ENCODE assay signal across 10 cellular contexts in genomic region chr9:38339087-38339486, GRCh38. TPM values are rescaled to one million over a fixed set of nuclear protein-coding genes. Genes with fewer than 3 reads are reported as not detected.
DNase-seq lines count a peak whose midpoint lies in the region; ATAC-seq, FAIRE-seq and TF ChIP-seq lines count a peak whose summit lies in the region.
"Had no signal": no experiment of that assay in that cellular context is flagged by ENCODE, and none has a peak within 500 bp of the region (broad histone marks: within the 10 kb centered on the region; RNA-seq: fewer than 3 reads in every experiment).

No MANE protein-coding gene starts in this region.

- no peaks in the 10 kb centered on the region for H3K9me1 ChIP-seq in K562 (ENCODE audit: control insufficient read depth, insufficient read depth, low read length)

- H3K4me2 ChIP-seq in K562 (ENCODE audit: insufficient read depth, low read length) = no peak overlapping the region

- no peak for FAIRE-seq in K562 (lab: Jason Lieb, UNC)

- H3K9ac ChIP-seq in K562 (ENCODE audit: insufficient read depth in 1 of 2, low read depth in 2 of 2, low read length in 2 of 2) = no peak overlapping the region

- intact Hi-C loops in K562 (cut with micrococcal nuclease) (no loop called here), mucosa of descending colon (cut with DNase I, micrococcal nuclease) (no loop called here)

- TF ChIP-seq POLR2A in K562 (conservative IDR thresholded peaks at IDR 0.05) = no peak

- TF ChIP-seq RAD21 in K562 (CRISPR knock-in tag; conservative IDR thresholded peaks at IDR 0.05 in 1 of 2, IDR thresholded peaks at IDR 0.05 in 1 of 2) = no peak

- TF ChIP-seq EP300 in K562 (IDR thresholded peaks at IDR 0.05; ENCODE audit: low read length) = no peak

- H3K4me3 ChIP-seq in K562 (no peak overlapping the region), mucosa of descending colon (no peak overlapping the region), WERI-Rb-1 (ENCODE audit: low read depth, low read length) (no peak overlapping the region)

- POLR2A ChIA-PET in K562 (lab: Yijun Ruan, JAX) = interaction anchor here (0.6 to 1.7 kb wide), 3 partner anchors 9 to 671 kb away, joined by 3 to 6 read pairs (median 4); no protein-coding TSS in a partner anchor

- TF ChIP-seq CTCF in K562 (IDR thresholded peaks at IDR 0.05 in 2 of 3, conservative IDR thresholded peaks at IDR 0.05 in 1 of 3; ENCODE audit: insufficient read depth in 2 of 3, low read depth in 1 of 3, low read length in 3 of 3) (no peak), mucosa of descending colon (IDR thresholded peaks at IDR 0.05) (no peak), WERI-Rb-1 (IDR thresholded peaks at IDR 0.05; ENCODE audit: low read depth, low read length) (no peak), omental fat pad (IDR thresholded peaks at IDR 0.05) (no peak)

- H3K36me3 ChIP-seq in K562 (ENCODE audit: control insufficient read depth, insufficient read depth, low read length) (no peaks in the 10 kb centered on the region), mucosa of descending colon (ENCODE audit: low read depth) (no peaks in the 10 kb centered on the region), WERI-Rb-1 (no peaks in the 10 kb centered on the region)

- no TSS peak for BruUV-seq in K562 (replicated peaks; lab: Mats Ljungman, UMichigan)

- H3K27ac ChIP-seq in K562 (ENCODE audit: extremely low read depth, low read depth, low read length) (no peak overlapping the region), WERI-Rb-1 (no peak overlapping the region)

- no peak for DNase-seq in K562 (ENCODE audit: extremely low read depth in 1 of 4, low spot score in 3 of 4)
- no peak for DNase-seq in mucosa of descending colon
- no peak for DNase-seq in WERI-Rb-1
- DNase-seq in omental fat pad (ENCODE audit: low spot score) = no peak
- no peak for DNase-seq in SHP77 treated with DMSO at 0.1 percent for 48 hours (lab: John Stamatoyannopoulos, UW)
- DNase-seq: activated CD4-positive, CD25-positive, alpha-beta regulatory T cell; NCI-H1105 had no signal

- in situ Hi-C loops in K562 (cut with MboI) = no loop called here

- H3K79me2 ChIP-seq in K562 (ENCODE audit: control insufficient read depth, insufficient read depth, low read length) = no peaks in the 10 kb centered on the region

- peaks cover 12 to 51% of the 10 kb centered on the region in 2 experiments for H3K27me3 ChIP-seq in K562 (ENCODE audit: control insufficient read depth in 2 of 2, insufficient read depth in 2 of 2, low read length in 2 of 2)
- H3K27me3 ChIP-seq in WERI-Rb-1 (ENCODE audit: insufficient read depth, low read depth, severe bottlenecking) = no peaks in the 10 kb centered on the region

- ATAC-seq in GM18870 (IDR thresholded peaks at IDR 0.05; ENCODE audit: unreplicated experiment) (peak; percentile 85), HG02938 (IDR thresholded peaks at IDR 0.05; ENCODE audit: unreplicated experiment) (peak; percentile 81), K562 (no peak), mucosa of descending colon (peak; percentile 49), omental fat pad (ENCODE audit: low FRiP score) (no peak)
- no peak for ATAC-seq in activated CD4-positive, CD25-positive, alpha-beta regulatory T cell treated with anti-CD3 and anti-CD28 coated beads, Interleukin-2, amount 50 U/mL, for 24 hours

- H3K9me3 ChIP-seq in K562 (replicated peaks; ENCODE audit: control insufficient read depth, insufficient read depth, low read depth, low read length) = no peaks in the 10 kb centered on the region
- no peaks in the 10 kb centered on the region for H3K9me3 ChIP-seq in mucosa of descending colon
- no peaks in the 10 kb centered on the region for H3K9me3 ChIP-seq in WERI-Rb-1 (ENCODE audit: severe bottlenecking)

- no peak overlapping the region for H2AFZ ChIP-seq in K562 (ENCODE audit: low read depth, low read length)

- H3K4me1 ChIP-seq in K562 (replicated peaks in 1 of 2; ENCODE audit: control insufficient read depth in 2 of 2, insufficient read depth in 2 of 2, low read length in 2 of 2) (no peaks in the 10 kb centered on the region), mucosa of descending colon (ENCODE audit: low read depth) (no peaks in the 10 kb centered on the region)

- CTCF ChIA-PET in K562 (lab: Yijun Ruan, JAX; ENCODE audit: low intra/inter-chr PET ratio) = no interaction called here

- WGBS in K562 (ENCODE audit: insufficient coverage, low coverage, missing lambda C conversion rate) = 0% methylated on average over 3 of the region's 3 CpGs

- no peaks in the 10 kb centered on the region for H4K20me1 ChIP-seq in K562 (replicated peaks; ENCODE audit: control insufficient read depth, insufficient read depth, low read length)

TF ChIP-seq in K562, 482 proteins besides CTCF, POLR2A, EP300 and RAD21:
- TF ChIP-seq, protein P1, sequence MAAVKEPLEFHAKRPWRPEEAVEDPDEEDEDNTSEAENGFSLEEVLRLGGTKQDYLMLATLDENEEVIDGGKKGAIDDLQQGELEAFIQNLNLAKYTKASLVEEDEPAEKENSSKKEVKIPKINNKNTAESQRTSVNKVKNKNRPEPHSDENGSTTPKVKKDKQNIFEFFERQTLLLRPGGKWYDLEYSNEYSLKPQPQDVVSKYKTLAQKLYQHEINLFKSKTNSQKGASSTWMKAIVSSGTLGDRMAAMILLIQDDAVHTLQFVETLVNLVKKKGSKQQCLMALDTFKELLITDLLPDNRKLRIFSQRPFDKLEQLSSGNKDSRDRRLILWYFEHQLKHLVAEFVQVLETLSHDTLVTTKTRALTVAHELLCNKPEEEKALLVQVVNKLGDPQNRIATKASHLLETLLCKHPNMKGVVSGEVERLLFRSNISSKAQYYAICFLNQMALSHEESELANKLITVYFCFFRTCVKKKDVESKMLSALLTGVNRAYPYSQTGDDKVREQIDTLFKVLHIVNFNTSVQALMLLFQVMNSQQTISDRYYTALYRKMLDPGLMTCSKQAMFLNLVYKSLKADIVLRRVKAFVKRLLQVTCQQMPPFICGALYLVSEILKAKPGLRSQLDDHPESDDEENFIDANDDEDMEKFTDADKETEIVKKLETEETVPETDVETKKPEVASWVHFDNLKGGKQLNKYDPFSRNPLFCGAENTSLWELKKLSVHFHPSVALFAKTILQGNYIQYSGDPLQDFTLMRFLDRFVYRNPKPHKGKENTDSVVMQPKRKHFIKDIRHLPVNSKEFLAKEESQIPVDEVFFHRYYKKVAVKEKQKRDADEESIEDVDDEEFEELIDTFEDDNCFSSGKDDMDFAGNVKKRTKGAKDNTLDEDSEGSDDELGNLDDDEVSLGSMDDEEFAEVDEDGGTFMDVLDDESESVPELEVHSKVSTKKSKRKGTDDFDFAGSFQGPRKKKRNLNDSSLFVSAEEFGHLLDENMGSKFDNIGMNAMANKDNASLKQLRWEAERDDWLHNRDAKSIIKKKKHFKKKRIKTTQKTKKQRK (IDR thresholded peaks at IDR 0.05; ENCODE audit: borderline replicate concordance, low read depth, low read length) = no peak
- 0 out of 2 replicates have a peak, but pooled peaks have one; percentile 42 for TF ChIP-seq SMARCA5 (IDR thresholded peaks at IDR 0.05)
- no peak for TF ChIP-seq MEIS2 (IDR thresholded peaks at IDR 0.05; ENCODE audit: partially characterized antibody)
- peak; percentile 89 for TF ChIP-seq RBM25 (IDR thresholded peaks at IDR 0.05; ENCODE audit: low read depth, low read length, severe bottlenecking)
- no peak for TF ChIP-seq ESRRB (CRISPR knock-in tag; IDR thresholded peaks at IDR 0.05; ENCODE audit: borderline replicate concordance)
- TF ChIP-seq ZNF780A (CRISPR knock-in tag; IDR thresholded peaks at IDR 0.05) = no peak
- no peak for TF ChIP-seq PURB (CRISPR knock-in tag; IDR thresholded peaks at IDR 0.05; ENCODE audit: low read depth)
- TF ChIP-seq EWSR1 (IDR thresholded peaks at IDR 0.05; ENCODE audit: borderline replicate concordance, low read depth, partially characterized antibody) = no peak
- TF ChIP-seq KDM1A (IDR thresholded peaks at IDR 0.05) = 0 out of 4 replicates have a peak, but pooled peaks have one; percentile 30 to 32
- no peak for TF ChIP-seq TSC22D4 (tag; IDR thresholded peaks at IDR 0.05)
- peak; percentile 76; the same call in 1 of the 2 replicates for TF ChIP-seq BCOR (IDR thresholded peaks at IDR 0.05)
- TF ChIP-seq YY1 (IDR thresholded peaks at IDR 0.05; ENCODE audit: borderline replicate concordance in 1 of 3, control insufficient read depth in 1 of 3, extremely low read depth in 1 of 3, insufficient read depth in 3 of 3, insufficient read length in 1 of 3, insufficient replicate concordance in 2 of 3, low read depth in 1 of 3, low read length in 2 of 3) = no peak
- TF ChIP-seq ZFP36 (IDR thresholded peaks at IDR 0.05; ENCODE audit: low read depth, low read length, partially characterized antibody) = peak; percentile 41
- no peak for TF ChIP-seq SMAD2 (IDR thresholded peaks at IDR 0.05; ENCODE audit: low read depth, low read length)

RNA-seq across cellular contexts. Expression of gene ALDH1B1, which starts 53.4 kb away (rescaled TPM):
- 16.1 and 24.5 TPM in 2 replicates for total RNA-seq in K562 (2011; cell fraction: chromatin; rRNA removed; ENCODE audit: low replicate concordance)
- total RNA-seq in K562 (2011; cell fraction: nucleolus; rRNA removed) = 19.7 and 24.8 TPM in 2 replicates
- 16.6 and 20.7 TPM in 2 replicates for total RNA-seq in K562 (2011; cell fraction: nucleoplasm; rRNA removed)
- total RNA-seq in K562 (2014; rRNA removed) = 24.1 and 37.6 TPM in 2 replicates
- 29.5 and 33.6 TPM in 2 replicates for total RNA-seq in K562 (2014; rRNA removed; fragmentation: Illumina TruSeq; extraction: Trizol)
- total RNA-seq in K562 (2015; rRNA removed; fragmentation: Illumina TruSeq; extraction: Trizol) = 39.2 and 41.0 TPM in 2 replicates
- 44.8 and 46.3 TPM in 2 replicates for total RNA-seq in K562 (2021)
- 27.4 and 30.8 TPM in 2 replicates for polyA plus RNA-seq in K562 (2011; rRNA removed)
- polyA plus RNA-seq in K562 (2011; cell fraction: cytosol; rRNA removed) = 25.5 and 37.7 TPM in 2 replicates
- 10.3 and 12.1 TPM in 2 replicates for polyA plus RNA-seq in K562 (2011; cell fraction: nucleus; rRNA removed)
- polyA plus RNA-seq in K562 (2012) = 19.7 and 39.1 TPM in 2 replicates
- polyA plus RNA-seq in K562 (2014; fragmentation: Illumina TruSeq; extraction: Trizol) = 46.5 and 51.6 TPM in 2 replicates
- polyA plus RNA-seq in K562 (2014; fragmentation: Nextera tagmentation; extraction: Ambion mirVana) = 10 to 100 TPM in 1 of 2 experiments, 1 to 10 TPM in 1; 8.6 to 12.7 TPM
- polyA plus RNA-seq in K562 (2014; rRNA removed) = 22.4 and 27.7 TPM in 2 replicates
- polyA minus RNA-seq in K562 (2011; rRNA and poly(A)+ RNA removed) = 50.6 and 57.9 TPM in 2 replicates
- polyA minus RNA-seq in K562 (2011; cell fraction: cytosol; rRNA and poly(A)+ RNA removed) = 47.5 and 49.1 TPM in 2 replicates
- polyA minus RNA-seq in K562 (2011; cell fraction: nucleus; rRNA and poly(A)+ RNA removed) = 10.2 and 12.7 TPM in 2 replicates
- 10 to 100 TPM; 39.5 to 58.1 (median 52.5) TPM for total RNA-seq in mucosa of descending colon
- total RNA-seq in omental fat pad = 10 to 100 TPM; 12.0 to 28.0 (median 21.1) TPM

Comparison
In these comparisons a context has a peak if more than half of its experiments do, and no peak if none do; other contexts are left out.
1. ATAC-seq: peak in GM18870 (single experiment), HG02938 (single experiment) and mucosa of descending colon (single experiment); none in K562 (single experiment), omental fat pad (single experiment) and activated CD4-positive, CD25-positive, alpha-beta regulatory T cell treated with anti-CD3 and anti-CD28 coated beads, Interleukin-2, amount 50 U/mL, for 24 hours (0 of 2).